2 cellular contexts compared by ENCODE assay signal in the genomic region with DNA sequence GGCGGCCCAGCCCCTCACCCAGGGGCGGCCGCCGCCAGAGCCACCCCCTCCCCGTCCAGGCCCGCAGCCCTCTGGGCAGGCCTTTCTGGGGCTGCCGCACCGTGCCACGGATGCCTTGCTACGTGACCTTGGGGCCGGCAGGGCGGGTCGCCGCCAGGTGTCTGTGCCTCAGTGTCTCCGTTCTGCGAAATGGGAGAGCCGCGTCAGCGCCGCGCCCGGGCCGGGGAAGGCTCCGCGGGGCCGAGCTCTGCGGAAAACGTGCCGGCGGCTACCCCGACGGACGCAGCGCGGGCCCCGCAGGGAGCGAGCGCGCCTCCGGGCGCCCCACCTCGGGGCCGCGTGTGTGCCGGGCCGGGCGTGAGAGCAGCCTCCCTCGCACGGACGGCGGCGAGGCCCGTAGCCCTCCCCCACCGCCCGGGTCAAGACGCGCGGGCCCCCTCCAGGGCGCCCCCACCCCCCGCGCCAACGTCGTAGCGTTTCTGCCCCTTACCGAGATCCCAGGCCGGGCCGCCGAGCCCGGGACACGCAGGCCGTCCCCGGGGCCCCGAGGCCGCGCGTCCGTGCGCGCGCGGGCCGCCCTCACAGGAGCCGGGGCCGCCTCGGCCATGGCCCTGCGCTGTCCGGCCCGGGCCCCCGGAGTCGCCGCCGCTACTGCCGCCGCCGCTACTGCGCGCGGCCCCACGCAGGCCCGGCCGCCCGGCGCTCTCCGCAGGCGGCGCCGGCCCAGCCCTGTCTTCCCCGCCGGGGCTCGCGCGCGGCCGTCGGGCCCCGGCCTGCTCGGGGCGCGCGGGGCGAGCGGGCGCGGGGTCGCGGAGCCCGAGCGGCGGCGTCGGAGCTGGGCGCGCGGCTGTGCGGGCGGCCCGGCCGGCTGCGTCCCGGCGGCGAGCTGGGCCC.
TF ChIP-seq lines count a peak whose summit lies in the region.

No MANE protein-coding gene starts in this region.

TF ChIP-seq in SK-N-SH, 30 proteins besides CTCF, POLR2A, EP300 and RAD21 (continued from another document):
- no peak for TF ChIP-seq PBX3 (IDR thresholded peaks at IDR 0.05)
- TF ChIP-seq FOXJ3 (CRISPR knock-in tag; IDR thresholded peaks at IDR 0.05): no peak
- no peak for TF ChIP-seq JUND (IDR thresholded peaks at IDR 0.05)
- no peak for TF ChIP-seq TAF1 (IDR thresholded peaks at IDR 0.05; ENCODE audit: borderline replicate concordance, low read depth, low read length)
- TF ChIP-seq GABPA (IDR thresholded peaks at IDR 0.05; ENCODE audit: low read depth): no peak
- no peak for TF ChIP-seq ZBTB33 (IDR thresholded peaks at IDR 0.05; ENCODE audit: borderline replicate concordance, low read depth)
- no peak for TF ChIP-seq REST (IDR thresholded peaks at IDR 0.05; ENCODE audit: low read depth, low read length)
- TF ChIP-seq TEAD4 (IDR thresholded peaks at IDR 0.05; ENCODE audit: borderline replicate concordance, insufficient read depth): no peak
- no peak for TF ChIP-seq EZH2phosphoT487 (IDR thresholded peaks at IDR 0.05; ENCODE audit: borderline replicate concordance, low read depth)
- TF ChIP-seq NFIC (IDR thresholded peaks at IDR 0.05; ENCODE audit: borderline replicate concordance): no peak
- TF ChIP-seq YY1 (IDR thresholded peaks at IDR 0.05; ENCODE audit: low read depth): no peak
- no peak for TF ChIP-seq SMC3 (IDR thresholded peaks at IDR 0.05; ENCODE audit: low read depth, low read length)
- no peak for TF ChIP-seq FOXM1 (IDR thresholded peaks at IDR 0.05; ENCODE audit: low read depth)

TF ChIP-seq in SK-N-SH treated with all-trans-retinoic acid at 6 μM for 48 hours, 23 proteins besides CTCF, POLR2A, EP300 and RAD21 (continued from another document):
- TF ChIP-seq, protein P1, sequence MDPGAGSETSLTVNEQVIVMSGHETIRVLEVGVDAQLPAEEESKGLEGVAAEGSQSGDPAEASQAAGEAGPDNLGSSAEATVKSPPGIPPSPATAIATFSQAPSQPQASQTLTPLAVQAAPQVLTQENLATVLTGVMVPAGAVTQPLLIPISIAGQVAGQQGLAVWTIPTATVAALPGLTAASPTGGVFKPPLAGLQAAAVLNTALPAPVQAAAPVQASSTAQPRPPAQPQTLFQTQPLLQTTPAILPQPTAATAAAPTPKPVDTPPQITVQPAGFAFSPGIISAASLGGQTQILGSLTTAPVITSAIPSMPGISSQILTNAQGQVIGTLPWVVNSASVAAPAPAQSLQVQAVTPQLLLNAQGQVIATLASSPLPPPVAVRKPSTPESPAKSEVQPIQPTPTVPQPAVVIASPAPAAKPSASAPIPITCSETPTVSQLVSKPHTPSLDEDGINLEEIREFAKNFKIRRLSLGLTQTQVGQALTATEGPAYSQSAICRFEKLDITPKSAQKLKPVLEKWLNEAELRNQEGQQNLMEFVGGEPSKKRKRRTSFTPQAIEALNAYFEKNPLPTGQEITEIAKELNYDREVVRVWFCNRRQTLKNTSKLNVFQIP (CRISPR knock-in tag; IDR thresholded peaks at IDR 0.05; ENCODE audit: borderline replicate concordance, low read depth): no peak
- no peak for TF ChIP-seq ZFP30 (CRISPR knock-in tag; IDR thresholded peaks at IDR 0.05)
